In genomic region chr12:52027085-52027843, GRCh38 we compare ENCODE assay signal across 19 cellular contexts. TPM values are rescaled to one million over a fixed set of nuclear protein-coding genes. Genes with fewer than 3 reads are reported as not detected.
DNase-seq lines count a peak whose midpoint lies in the region; ATAC-seq and TF ChIP-seq lines count a peak whose summit lies in the region.
"Had no signal": no experiment of that assay in that cellular context is flagged by ENCODE, and none has a peak within 500 bp of the region (broad histone marks: within the 10 kb centered on the region; RNA-seq: fewer than 3 reads in every experiment).

No MANE protein-coding gene starts in this region.

- H3K27me3 Mint-ChIP-seq in activated CD4-positive, alpha-beta T cell treated with anti-CD3 and anti-CD28 coated beads for 36 hours: no peaks in the 10 kb centered on the region
- H3K27me3 Mint-ChIP-seq: activated CD4-positive, alpha-beta T cell treated with anti-CD3 and anti-CD28 coated beads, Interleukin-2, amount 10 ng/mL, durations not matched to agents 7 days and 5 days; activated naive CD8-positive, alpha-beta T cell had no signal

- POLR2A ChIA-PET in activated CD4-positive, alpha-beta T cell treated with anti-CD3 and anti-CD28 coated beads for 36 hours (lab: Charles Lee): no interaction called here

- peak overlapping the region in 9 of 11 experiments; percentile 15 to 96 (median 84); a peak in 14 of 22 replicates for H3K4me2 ChIP-seq in BLaER1 treated with 17β-estradiol and CSF1 and Interleukin-3, amounts not matched to agents 10 nM and 100 nM

- H3K27me3 ChIP-seq in BLaER1 treated with 17β-estradiol and CSF1 and Interleukin-3, amounts not matched to agents 10 nM and 100 nM: no peaks in the 10 kb centered on the region
- H3K27me3 ChIP-seq: right lobe of liver had no signal

- CTCF ChIA-PET in activated CD4-positive, alpha-beta T cell treated with anti-CD3 and anti-CD28 coated beads for 36 hours (lab: Charles Lee): interaction anchor here (0.9 to 11.8 kb wide), 16 partner anchors 8 to 141 kb away, joined by 4 to 253 read pairs (median 50); partner anchors contain the start of genes ATG101, NR4A1 and TAMALIN

- TF ChIP-seq CTCF in VCaP (conservative IDR thresholded peaks at IDR 0.05): no peak

- H3K27ac Mint-ChIP-seq in activated CD4-positive, alpha-beta T cell treated with anti-CD3 and anti-CD28 coated beads for 36 hours: no peak overlapping the region
- H3K27ac Mint-ChIP-seq: activated naive CD8-positive, alpha-beta T cell; nephron had no signal

- no peaks in the 10 kb centered on the region for H3K9me3 Mint-ChIP-seq in activated CD4-positive, alpha-beta T cell treated with anti-CD3 and anti-CD28 coated beads for 36 hours (ENCODE audit: low read depth)
- H3K9me3 Mint-ChIP-seq: activated CD4-positive, alpha-beta T cell treated with anti-CD3 and anti-CD28 coated beads, Interleukin-2, amount 10 ng/mL, durations not matched to agents 7 days and 5 days had no signal

- no peaks in the 10 kb centered on the region for H4K20me1 ChIP-seq in BLaER1 treated with 17β-estradiol and CSF1 and Interleukin-3, amounts not matched to agents 10 nM and 100 nM

- no peaks in the 10 kb centered on the region for H3K36me3 ChIP-seq in BLaER1 treated with 17β-estradiol and CSF1 and Interleukin-3, amounts not matched to agents 10 nM and 100 nM
- H3K36me3 ChIP-seq: right lobe of liver, SJSA1, thoracic aorta had no signal

- H3K4me3 Mint-ChIP-seq in activated CD4-positive, alpha-beta T cell treated with anti-CD3 and anti-CD28 coated beads for 36 hours: no peak overlapping the region
- H3K4me3 Mint-ChIP-seq: activated CD4-positive, alpha-beta T cell treated with anti-CD3 and anti-CD28 coated beads, Interleukin-2, amount 10 ng/mL, durations not matched to agents 7 days and 5 days; activated naive CD8-positive, alpha-beta T cell; nephron had no signal

- ATAC-seq in activated CD4-positive, alpha-beta T cell treated with anti-CD3 and anti-CD28 coated beads for 36 hours: no peak
- ATAC-seq: right lobe of liver had no signal

- peaks cover 28 to 86% (median 80%) of the 10 kb centered on the region in 10 experiments for H3K4me1 ChIP-seq in BLaER1 treated with 17β-estradiol and CSF1 and Interleukin-3, amounts not matched to agents 10 nM and 100 nM

- no peaks in the 10 kb centered on the region for H3K9me3 ChIP-seq in BLaER1 treated with 17β-estradiol and CSF1 and Interleukin-3, amounts not matched to agents 10 nM and 100 nM (replicated peaks in 1 of 11)
- H3K9me3 ChIP-seq: right lobe of liver, SJSA1, thoracic aorta had no signal

- H3K4me1 Mint-ChIP-seq in activated CD4-positive, alpha-beta T cell treated with anti-CD3 and anti-CD28 coated beads for 36 hours: peaks cover 28% of the 10 kb centered on the region

- H3K4me3 ChIP-seq in BLaER1 treated with 17β-estradiol and CSF1 and Interleukin-3, amounts not matched to agents 10 nM and 100 nM: no peak overlapping the region
- H3K4me3 ChIP-seq: right lobe of liver, SJSA1, thoracic aorta had no signal

- intact Hi-C loops in activated CD4-positive, alpha-beta T cell treated with anti-CD3 and anti-CD28 coated beads for 36 hours (cut with DNase I, micrococcal nuclease): loop anchor here in 1 of 2 experiments (10.0 kb wide), 1 partner anchor 602 kb away; the partner anchor contains the start of gene SLC4A8

- no peaks in the 10 kb centered on the region for H3K36me3 Mint-ChIP-seq in activated CD4-positive, alpha-beta T cell treated with anti-CD3 and anti-CD28 coated beads for 36 hours (ENCODE audit: low read depth)
- H3K36me3 Mint-ChIP-seq: activated naive CD8-positive, alpha-beta T cell had no signal

- DNase-seq in myocyte (ENCODE audit: low read depth): peak; percentile 42
- DNase-seq in activated CD4-positive, alpha-beta T cell treated with anti-CD3 and anti-CD28 coated beads for 36 hours: no peak
- no peak for DNase-seq in activated CD4-positive, alpha-beta T cell treated with anti-CD3 and anti-CD28 coated beads for 48 hours
- DNase-seq in NK-92 treated with Interleukin-12 subunit alpha and Interleukin-12 subunit beta, amount 100 ng/mL, for 24 hours (lab: John Stamatoyannopoulos, UW): no peak
- DNase-seq: activated CD4-positive, alpha-beta T cell treated with anti-CD3 and anti-CD28 coated beads, Interleukin-2, amount 10 ng/mL, durations not matched to agents 7 days and 5 days; activated T-cell treated with anti-CD3 and anti-CD28 coated beads, Interleukin-2, amount 50 U/mL, for 1 hour; Calu3; GF-D8; KBM-7; NCI-H345; right lobe of liver; stimulated activated CD8-positive, alpha-beta memory T cell treated with anti-CD3 and anti-CD28 coated beads, Interleukin-4, amount 100 ng/mL, for 48 hours had no signal

- H3K27ac ChIP-seq in BLaER1 treated with 17β-estradiol and CSF1 and Interleukin-3, amounts not matched to agents 10 nM and 100 nM: no peak overlapping the region
- peak overlapping the region; percentile 3; the same call in 1 of the 2 replicates for H3K27ac ChIP-seq in VCaP
- H3K27ac ChIP-seq: right lobe of liver, SJSA1, thoracic aorta had no signal

- H3K9ac ChIP-seq in BLaER1 treated with 17β-estradiol and CSF1 and Interleukin-3, amounts not matched to agents 10 nM and 100 nM: peak overlapping the region in 2 of 11 experiments; percentile 14 to 52; a peak in 3 of 22 replicates

RNA-seq across cellular contexts. Expression of gene TAMALIN, which starts 20.5 kb away (rescaled TPM):
- 64.9 and 96.8 TPM in 2 replicates for total RNA-seq in myocyte
- 247 TPM for polyA plus RNA-seq in myocyte (2012)
- 10 to 100 TPM in 1 of 2 experiments, 1 to 10 TPM in 1; 6.4 to 11.5 TPM for total RNA-seq in activated CD4-positive, alpha-beta T cell treated with anti-CD3 and anti-CD28 coated beads for 36 hours
- total RNA-seq: Calu3 had no signal

RNA-seq across cellular contexts. Expression of gene NR4A1, which starts 24.0 kb away (rescaled TPM):
- 3.4 and 5.5 TPM in 2 replicates for total RNA-seq in myocyte
- polyA plus RNA-seq in myocyte (2012): 2.7 TPM
- 10 to 100 TPM; 69.4 to 72.8 TPM for total RNA-seq in activated CD4-positive, alpha-beta T cell treated with anti-CD3 and anti-CD28 coated beads for 36 hours

RNA-seq across cellular contexts. Expression of gene ATG101, which starts 42.5 kb away (rescaled TPM):
- 93.8 and 105 TPM in 2 replicates for total RNA-seq in myocyte
- polyA plus RNA-seq in myocyte (2012): 152 TPM
- 10 to 100 TPM; 24.0 to 30.7 TPM for total RNA-seq in activated CD4-positive, alpha-beta T cell treated with anti-CD3 and anti-CD28 coated beads for 36 hours

RNA-seq across cellular contexts. Expression of gene SMIM41, which starts 52.2 kb away (rescaled TPM):
- total RNA-seq in myocyte: not detected in 2 replicates
- 0.11 TPM for polyA plus RNA-seq in myocyte (2012)
- not detected for total RNA-seq in activated CD4-positive, alpha-beta T cell treated with anti-CD3 and anti-CD28 coated beads for 36 hours
- total RNA-seq: activated CD4-positive, alpha-beta T cell treated with anti-CD3 and anti-CD28 coated beads, Interleukin-2, amount 10 ng/mL, durations not matched to agents 7 days and 5 days; Calu3; right lobe of liver; SJSA1 had no signal
- polyA plus RNA-seq: AG04450 had no signal

Comparison
In these comparisons a context has a peak if more than half of its experiments do, and no peak if none do; other contexts are left out.
1. RNA of gene NR4A1, which starts 24.0 kb away (total RNA-seq): 69.4 to 72.8 TPM in activated CD4-positive, alpha-beta T cell treated with anti-CD3 and anti-CD28 coated beads for 36 hours; 3.4 to 5.5 TPM in myocyte; every median in the first group is over 10 times any median in the second.